Comparison of ENCODE assay signal across 1 cellular context in genomic region chr22:42856179-42856864, GRCh38.
TF ChIP-seq lines count a peak whose summit lies in the region.

No MANE protein-coding gene starts in this region.

TF ChIP-seq in K562, 482 proteins besides CTCF, POLR2A, EP300 and RAD21 (continued from another document):
- TF ChIP-seq FOSL1 (tag; conservative IDR thresholded peaks at IDR 0.05) (0 out of 2 replicates have a peak, but pooled peaks have one; percentile 12), DACH1 (IDR thresholded peaks at IDR 0.05; ENCODE audit: partially characterized antibody) (peak; percentile 66)
